Comparison of ENCODE assay signal across 1 cellular context in the genomic region with DNA sequence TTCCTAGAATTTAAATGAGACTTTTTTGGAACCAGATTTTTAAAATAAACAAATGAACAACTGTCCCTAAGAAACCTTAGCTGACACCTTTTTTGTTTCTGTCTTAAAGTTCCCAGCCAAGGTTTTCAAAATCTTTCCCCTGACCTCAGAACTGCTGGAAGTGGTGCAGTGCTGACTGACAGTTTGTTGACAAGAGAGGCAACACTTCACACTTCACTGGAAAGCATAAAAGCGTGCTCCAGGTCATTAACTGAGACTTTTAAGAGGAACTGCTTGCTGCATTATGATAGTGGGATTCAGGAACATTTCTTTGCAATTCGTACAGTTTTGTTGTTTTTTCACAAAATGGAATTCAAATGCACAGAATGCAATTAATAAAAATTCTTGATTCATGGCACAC.
TF ChIP-seq lines count a peak whose summit lies in the region.

No MANE protein-coding gene starts in this region.

TF ChIP-seq in K562, 482 proteins besides CTCF, POLR2A, EP300 and RAD21 (continued from another document):
- TF ChIP-seq, protein P1, sequence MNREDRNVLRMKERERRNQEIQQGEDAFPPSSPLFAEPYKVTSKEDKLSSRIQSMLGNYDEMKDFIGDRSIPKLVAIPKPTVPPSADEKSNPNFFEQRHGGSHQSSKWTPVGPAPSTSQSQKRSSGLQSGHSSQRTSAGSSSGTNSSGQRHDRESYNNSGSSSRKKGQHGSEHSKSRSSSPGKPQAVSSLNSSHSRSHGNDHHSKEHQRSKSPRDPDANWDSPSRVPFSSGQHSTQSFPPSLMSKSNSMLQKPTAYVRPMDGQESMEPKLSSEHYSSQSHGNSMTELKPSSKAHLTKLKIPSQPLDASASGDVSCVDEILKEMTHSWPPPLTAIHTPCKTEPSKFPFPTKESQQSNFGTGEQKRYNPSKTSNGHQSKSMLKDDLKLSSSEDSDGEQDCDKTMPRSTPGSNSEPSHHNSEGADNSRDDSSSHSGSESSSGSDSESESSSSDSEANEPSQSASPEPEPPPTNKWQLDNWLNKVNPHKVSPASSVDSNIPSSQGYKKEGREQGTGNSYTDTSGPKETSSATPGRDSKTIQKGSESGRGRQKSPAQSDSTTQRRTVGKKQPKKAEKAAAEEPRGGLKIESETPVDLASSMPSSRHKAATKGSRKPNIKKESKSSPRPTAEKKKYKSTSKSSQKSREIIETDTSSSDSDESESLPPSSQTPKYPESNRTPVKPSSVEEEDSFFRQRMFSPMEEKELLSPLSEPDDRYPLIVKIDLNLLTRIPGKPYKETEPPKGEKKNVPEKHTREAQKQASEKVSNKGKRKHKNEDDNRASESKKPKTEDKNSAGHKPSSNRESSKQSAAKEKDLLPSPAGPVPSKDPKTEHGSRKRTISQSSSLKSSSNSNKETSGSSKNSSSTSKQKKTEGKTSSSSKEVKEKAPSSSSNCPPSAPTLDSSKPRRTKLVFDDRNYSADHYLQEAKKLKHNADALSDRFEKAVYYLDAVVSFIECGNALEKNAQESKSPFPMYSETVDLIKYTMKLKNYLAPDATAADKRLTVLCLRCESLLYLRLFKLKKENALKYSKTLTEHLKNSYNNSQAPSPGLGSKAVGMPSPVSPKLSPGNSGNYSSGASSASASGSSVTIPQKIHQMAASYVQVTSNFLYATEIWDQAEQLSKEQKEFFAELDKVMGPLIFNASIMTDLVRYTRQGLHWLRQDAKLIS (CRISPR knock-in tag; IDR thresholded peaks at IDR 0.05), result no peak
- TF ChIP-seq GTF2B (IDR thresholded peaks at IDR 0.05; ENCODE audit: extremely low read depth, insufficient read length), result no peak
- no peak for TF ChIP-seq NEUROD1 (IDR thresholded peaks at IDR 0.05; ENCODE audit: borderline replicate concordance, low read depth, low read length, partially characterized antibody)
